Comparison of ENCODE assay signal across 1 cellular context in the genomic region with DNA sequence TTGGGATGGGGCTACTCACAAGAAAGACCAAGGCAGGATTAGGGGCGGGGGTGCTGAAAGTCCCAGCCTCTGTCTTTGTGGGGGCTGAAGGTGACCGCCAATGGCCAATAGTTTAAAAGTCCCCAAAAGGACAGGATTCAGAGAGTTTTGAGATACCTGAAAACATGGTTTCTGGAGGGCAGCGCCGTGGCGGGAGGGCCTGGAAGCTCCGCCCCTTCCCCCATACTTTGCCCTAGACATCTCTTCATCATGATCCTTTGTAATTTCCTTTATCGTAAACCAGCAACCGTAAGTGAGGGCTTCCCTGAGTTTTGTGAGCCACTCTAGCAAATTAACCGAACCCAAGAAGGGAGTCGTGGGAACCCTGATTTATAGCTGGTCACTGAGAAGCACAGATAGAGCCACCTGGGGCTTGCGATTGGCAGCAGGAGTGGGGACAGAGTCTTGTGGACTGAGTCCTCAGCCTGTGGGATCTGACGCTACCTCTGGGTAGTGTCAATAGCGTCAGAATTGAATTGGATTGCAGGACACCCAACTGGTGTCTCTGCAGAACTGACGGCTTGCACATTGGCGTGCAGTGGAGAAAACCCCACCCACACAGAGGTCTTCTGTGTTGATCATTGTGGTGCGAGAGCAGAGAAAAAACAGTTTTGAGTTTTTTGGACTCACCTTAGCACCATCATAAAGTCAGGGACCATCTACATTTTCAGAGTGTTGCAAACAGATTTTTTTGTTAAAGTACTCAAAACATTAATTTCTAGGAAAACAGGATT.
TF ChIP-seq lines count a peak whose summit lies in the region.

No MANE protein-coding gene starts in this region.

TF ChIP-seq in K562, 482 proteins besides CTCF, POLR2A, EP300 and RAD21 (continued from another document and continues in another):
- TF ChIP-seq, protein P1, sequence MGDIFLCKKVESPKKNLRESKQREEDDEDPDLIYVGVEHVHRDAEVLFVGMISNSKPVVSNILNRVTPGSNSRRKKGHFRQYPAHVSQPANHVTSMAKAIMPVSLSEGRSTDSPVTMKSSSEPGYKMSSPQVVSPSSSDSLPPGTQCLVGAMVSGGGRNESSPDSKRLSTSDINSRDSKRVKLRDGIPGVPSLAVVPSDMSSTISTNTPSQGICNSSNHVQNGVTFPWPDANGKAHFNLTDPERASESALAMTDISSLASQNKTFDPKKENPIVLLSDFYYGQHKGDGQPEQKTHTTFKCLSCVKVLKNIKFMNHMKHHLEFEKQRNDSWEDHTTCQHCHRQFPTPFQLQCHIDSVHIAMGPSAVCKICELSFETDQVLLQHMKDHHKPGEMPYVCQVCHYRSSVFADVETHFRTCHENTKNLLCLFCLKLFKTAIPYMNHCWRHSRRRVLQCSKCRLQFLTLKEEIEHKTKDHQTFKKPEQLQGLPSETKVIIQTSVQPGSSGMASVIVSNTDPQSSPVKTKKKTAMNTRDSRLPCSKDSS (IDR thresholded peaks at IDR 0.05; ENCODE audit: low read depth, partially characterized antibody) = no peak
- no peak for TF ChIP-seq PCBP1 (IDR thresholded peaks at IDR 0.05; ENCODE audit: low read depth, low read length, poor library complexity, severe bottlenecking)
- TF ChIP-seq EGR1 (conservative IDR thresholded peaks at IDR 0.05) = no peak
- no peak for TF ChIP-seq PRPF4 (IDR thresholded peaks at IDR 0.05; ENCODE audit: insufficient read depth, low read depth, low read length, poor library complexity, severe bottlenecking)
- TF ChIP-seq SNIP1 (IDR thresholded peaks at IDR 0.05; ENCODE audit: low read depth) = no peak
- TF ChIP-seq NFRKB (IDR thresholded peaks at IDR 0.05; ENCODE audit: low read depth) = no peak
- no peak for TF ChIP-seq NFXL1 (CRISPR knock-in tag; IDR thresholded peaks at IDR 0.05)
- no peak for TF ChIP-seq CBX5 (IDR thresholded peaks at IDR 0.05; ENCODE audit: borderline replicate concordance, low read depth)
- TF ChIP-seq, protein P2, sequence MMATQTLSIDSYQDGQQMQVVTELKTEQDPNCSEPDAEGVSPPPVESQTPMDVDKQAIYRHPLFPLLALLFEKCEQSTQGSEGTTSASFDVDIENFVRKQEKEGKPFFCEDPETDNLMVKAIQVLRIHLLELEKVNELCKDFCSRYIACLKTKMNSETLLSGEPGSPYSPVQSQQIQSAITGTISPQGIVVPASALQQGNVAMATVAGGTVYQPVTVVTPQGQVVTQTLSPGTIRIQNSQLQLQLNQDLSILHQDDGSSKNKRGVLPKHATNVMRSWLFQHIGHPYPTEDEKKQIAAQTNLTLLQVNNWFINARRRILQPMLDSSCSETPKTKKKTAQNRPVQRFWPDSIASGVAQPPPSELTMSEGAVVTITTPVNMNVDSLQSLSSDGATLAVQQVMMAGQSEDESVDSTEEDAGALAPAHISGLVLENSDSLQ (IDR thresholded peaks at IDR 0.05) = peak; percentile 18; the same call in 1 of the 2 replicates
- TF ChIP-seq ILK (tag; IDR thresholded peaks at IDR 0.05; ENCODE audit: borderline replicate concordance, low read depth) = no peak
- TF ChIP-seq RCOR1 (IDR thresholded peaks at IDR 0.05; ENCODE audit: borderline replicate concordance in 1 of 2, low read depth in 2 of 2, low read length in 2 of 2) = peak in 1 of 2 experiments; percentile 55; a peak in 1 of 4 replicates
- no peak for TF ChIP-seq BACH1 (tag; IDR thresholded peaks at IDR 0.05)
- no peak for TF ChIP-seq RNF2 (IDR thresholded peaks at IDR 0.05)
- no peak for TF ChIP-seq BRCA1 (IDR thresholded peaks at IDR 0.05)
- TF ChIP-seq BRCA1 (CRISPR knock-in tag; IDR thresholded peaks at IDR 0.05) = no peak
- TF ChIP-seq, protein P3, sequence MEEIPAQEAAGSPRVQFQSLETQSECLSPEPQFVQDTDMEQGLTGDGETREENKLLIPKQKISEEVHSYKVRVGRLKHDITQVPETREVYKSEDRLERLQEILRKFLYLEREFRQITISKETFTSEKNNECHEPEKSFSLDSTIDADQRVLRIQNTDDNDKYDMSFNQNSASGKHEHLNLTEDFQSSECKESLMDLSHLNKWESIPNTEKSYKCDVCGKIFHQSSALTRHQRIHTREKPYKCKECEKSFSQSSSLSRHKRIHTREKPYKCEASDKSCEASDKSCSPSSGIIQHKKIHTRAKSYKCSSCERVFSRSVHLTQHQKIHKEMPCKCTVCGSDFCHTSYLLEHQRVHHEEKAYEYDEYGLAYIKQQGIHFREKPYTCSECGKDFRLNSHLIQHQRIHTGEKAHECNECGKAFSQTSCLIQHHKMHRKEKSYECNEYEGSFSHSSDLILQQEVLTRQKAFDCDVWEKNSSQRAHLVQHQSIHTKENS (CRISPR knock-in tag; IDR thresholded peaks at IDR 0.05) = no peak
- TF ChIP-seq, protein P4, sequence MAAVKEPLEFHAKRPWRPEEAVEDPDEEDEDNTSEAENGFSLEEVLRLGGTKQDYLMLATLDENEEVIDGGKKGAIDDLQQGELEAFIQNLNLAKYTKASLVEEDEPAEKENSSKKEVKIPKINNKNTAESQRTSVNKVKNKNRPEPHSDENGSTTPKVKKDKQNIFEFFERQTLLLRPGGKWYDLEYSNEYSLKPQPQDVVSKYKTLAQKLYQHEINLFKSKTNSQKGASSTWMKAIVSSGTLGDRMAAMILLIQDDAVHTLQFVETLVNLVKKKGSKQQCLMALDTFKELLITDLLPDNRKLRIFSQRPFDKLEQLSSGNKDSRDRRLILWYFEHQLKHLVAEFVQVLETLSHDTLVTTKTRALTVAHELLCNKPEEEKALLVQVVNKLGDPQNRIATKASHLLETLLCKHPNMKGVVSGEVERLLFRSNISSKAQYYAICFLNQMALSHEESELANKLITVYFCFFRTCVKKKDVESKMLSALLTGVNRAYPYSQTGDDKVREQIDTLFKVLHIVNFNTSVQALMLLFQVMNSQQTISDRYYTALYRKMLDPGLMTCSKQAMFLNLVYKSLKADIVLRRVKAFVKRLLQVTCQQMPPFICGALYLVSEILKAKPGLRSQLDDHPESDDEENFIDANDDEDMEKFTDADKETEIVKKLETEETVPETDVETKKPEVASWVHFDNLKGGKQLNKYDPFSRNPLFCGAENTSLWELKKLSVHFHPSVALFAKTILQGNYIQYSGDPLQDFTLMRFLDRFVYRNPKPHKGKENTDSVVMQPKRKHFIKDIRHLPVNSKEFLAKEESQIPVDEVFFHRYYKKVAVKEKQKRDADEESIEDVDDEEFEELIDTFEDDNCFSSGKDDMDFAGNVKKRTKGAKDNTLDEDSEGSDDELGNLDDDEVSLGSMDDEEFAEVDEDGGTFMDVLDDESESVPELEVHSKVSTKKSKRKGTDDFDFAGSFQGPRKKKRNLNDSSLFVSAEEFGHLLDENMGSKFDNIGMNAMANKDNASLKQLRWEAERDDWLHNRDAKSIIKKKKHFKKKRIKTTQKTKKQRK (IDR thresholded peaks at IDR 0.05; ENCODE audit: borderline replicate concordance, low read depth, low read length) = no peak
- 0 out of 4 replicates have a peak, but pooled peaks of 1 of the 2 experiments have one; percentile 21 for TF ChIP-seq KDM1A (IDR thresholded peaks at IDR 0.05)
- no peak for TF ChIP-seq STAG1 (CRISPR knock-in tag; IDR thresholded peaks at IDR 0.05; ENCODE audit: borderline replicate concordance)
- no peak for TF ChIP-seq ESRRA (IDR thresholded peaks at IDR 0.05; ENCODE audit: borderline replicate concordance, low read depth)
- TF ChIP-seq BDP1 (IDR thresholded peaks at IDR 0.05; ENCODE audit: insufficient read depth, insufficient read length) = no peak
- peak; percentile 63 for TF ChIP-seq CBFA2T3 (IDR thresholded peaks at IDR 0.05)
- TF ChIP-seq ZC3H11A (IDR thresholded peaks at IDR 0.05; ENCODE audit: low read depth, low read length) = no peak
- no peak for TF ChIP-seq PTBP1 (IDR thresholded peaks at IDR 0.05; ENCODE audit: low read depth, low read length)
- TF ChIP-seq CBFA2T2 (conservative IDR thresholded peaks at IDR 0.05) = peak; percentile 21; the same call in 1 of the 2 replicates
- no peak for TF ChIP-seq ZNF644 (tag; IDR thresholded peaks at IDR 0.05; ENCODE audit: low read depth)
- TF ChIP-seq NR4A1 (CRISPR knock-in tag; IDR thresholded peaks at IDR 0.05) = no peak
- no peak for TF ChIP-seq NR4A1 (tag; IDR thresholded peaks at IDR 0.05)
- TF ChIP-seq CTBP1 (IDR thresholded peaks at IDR 0.05; ENCODE audit: borderline replicate concordance) = no peak
- TF ChIP-seq MTF1 (CRISPR knock-in tag; IDR thresholded peaks at IDR 0.05; ENCODE audit: borderline replicate concordance) = no peak
- TF ChIP-seq LCOR (CRISPR knock-in tag; IDR thresholded peaks at IDR 0.05) = no peak
- TF ChIP-seq, protein P5, sequence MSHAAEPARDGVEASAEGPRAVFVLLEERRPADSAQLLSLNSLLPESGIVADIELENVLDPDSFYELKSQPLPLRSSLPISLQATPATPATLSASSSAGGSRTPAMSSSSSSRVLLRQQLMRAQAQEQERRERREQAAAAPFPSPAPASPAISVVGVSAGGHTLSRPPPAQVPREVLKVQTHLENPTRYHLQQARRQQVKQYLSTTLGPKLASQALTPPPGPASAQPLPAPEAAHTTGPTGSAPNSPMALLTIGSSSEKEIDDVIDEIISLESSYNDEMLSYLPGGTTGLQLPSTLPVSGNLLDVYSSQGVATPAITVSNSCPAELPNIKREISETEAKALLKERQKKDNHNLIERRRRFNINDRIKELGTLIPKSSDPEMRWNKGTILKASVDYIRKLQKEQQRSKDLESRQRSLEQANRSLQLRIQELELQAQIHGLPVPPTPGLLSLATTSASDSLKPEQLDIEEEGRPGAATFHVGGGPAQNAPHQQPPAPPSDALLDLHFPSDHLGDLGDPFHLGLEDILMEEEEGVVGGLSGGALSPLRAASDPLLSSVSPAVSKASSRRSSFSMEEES (CRISPR knock-in tag; IDR thresholded peaks at IDR 0.05) = no peak
- TF ChIP-seq STAT5A (IDR thresholded peaks at IDR 0.05; ENCODE audit: borderline replicate concordance, low read length) = no peak
- TF ChIP-seq, protein P6, sequence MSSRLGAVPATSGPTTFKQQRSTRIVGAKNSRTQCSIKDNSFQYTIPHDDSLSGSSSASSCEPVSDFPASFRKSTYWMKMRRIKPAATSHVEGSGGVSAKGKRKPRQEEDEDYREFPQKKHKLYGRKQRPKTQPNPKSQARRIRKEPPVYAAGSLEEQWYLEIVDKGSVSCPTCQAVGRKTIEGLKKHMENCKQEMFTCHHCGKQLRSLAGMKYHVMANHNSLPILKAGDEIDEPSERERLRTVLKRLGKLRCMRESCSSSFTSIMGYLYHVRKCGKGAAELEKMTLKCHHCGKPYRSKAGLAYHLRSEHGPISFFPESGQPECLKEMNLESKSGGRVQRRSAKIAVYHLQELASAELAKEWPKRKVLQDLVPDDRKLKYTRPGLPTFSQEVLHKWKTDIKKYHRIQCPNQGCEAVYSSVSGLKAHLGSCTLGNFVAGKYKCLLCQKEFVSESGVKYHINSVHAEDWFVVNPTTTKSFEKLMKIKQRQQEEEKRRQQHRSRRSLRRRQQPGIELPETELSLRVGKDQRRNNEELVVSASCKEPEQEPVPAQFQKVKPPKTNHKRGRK (tag; IDR thresholded peaks at IDR 0.05) = no peak
- TF ChIP-seq PURB (CRISPR knock-in tag; IDR thresholded peaks at IDR 0.05; ENCODE audit: low read depth) = no peak
- TF ChIP-seq, protein P7, sequence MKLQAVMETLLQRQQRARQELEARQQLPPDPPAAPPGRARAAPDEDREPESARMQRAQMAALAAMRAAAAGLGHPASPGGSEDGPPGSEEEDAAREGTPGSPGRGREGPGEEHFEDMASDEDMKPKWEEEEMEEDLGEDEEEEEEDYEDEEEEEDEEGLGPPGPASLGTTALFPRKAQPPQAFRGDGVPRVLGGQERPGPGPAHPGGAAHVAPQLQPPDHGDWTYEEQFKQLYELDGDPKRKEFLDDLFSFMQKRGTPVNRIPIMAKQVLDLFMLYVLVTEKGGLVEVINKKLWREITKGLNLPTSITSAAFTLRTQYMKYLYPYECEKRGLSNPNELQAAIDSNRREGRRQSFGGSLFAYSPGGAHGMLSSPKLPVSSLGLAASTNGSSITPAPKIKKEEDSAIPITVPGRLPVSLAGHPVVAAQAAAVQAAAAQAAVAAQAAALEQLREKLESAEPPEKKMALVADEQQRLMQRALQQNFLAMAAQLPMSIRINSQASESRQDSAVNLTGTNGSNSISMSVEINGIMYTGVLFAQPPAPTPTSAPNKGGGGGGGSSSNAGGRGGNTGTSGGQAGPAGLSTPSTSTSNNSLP (IDR thresholded peaks at IDR 0.05; ENCODE audit: borderline replicate concordance, low read depth, low read length) = no peak
- TF ChIP-seq SAP30 (IDR thresholded peaks at IDR 0.05; ENCODE audit: borderline replicate concordance, insufficient read depth, low read depth, low read length, poor library complexity, severe bottlenecking) = no peak
- TF ChIP-seq, protein P8, sequence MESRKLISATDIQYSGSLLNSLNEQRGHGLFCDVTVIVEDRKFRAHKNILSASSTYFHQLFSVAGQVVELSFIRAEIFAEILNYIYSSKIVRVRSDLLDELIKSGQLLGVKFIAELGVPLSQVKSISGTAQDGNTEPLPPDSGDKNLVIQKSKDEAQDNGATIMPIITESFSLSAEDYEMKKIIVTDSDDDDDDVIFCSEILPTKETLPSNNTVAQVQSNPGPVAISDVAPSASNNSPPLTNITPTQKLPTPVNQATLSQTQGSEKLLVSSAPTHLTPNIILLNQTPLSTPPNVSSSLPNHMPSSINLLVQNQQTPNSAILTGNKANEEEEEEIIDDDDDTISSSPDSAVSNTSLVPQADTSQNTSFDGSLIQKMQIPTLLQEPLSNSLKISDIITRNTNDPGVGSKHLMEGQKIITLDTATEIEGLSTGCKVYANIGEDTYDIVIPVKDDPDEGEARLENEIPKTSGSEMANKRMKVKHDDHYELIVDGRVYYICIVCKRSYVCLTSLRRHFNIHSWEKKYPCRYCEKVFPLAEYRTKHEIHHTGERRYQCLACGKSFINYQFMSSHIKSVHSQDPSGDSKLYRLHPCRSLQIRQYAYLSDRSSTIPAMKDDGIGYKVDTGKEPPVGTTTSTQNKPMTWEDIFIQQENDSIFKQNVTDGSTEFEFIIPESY (CRISPR knock-in tag; IDR thresholded peaks at IDR 0.05) = peak; percentile 52; the same call in 1 of the 2 replicates
- TF ChIP-seq, protein P9, sequence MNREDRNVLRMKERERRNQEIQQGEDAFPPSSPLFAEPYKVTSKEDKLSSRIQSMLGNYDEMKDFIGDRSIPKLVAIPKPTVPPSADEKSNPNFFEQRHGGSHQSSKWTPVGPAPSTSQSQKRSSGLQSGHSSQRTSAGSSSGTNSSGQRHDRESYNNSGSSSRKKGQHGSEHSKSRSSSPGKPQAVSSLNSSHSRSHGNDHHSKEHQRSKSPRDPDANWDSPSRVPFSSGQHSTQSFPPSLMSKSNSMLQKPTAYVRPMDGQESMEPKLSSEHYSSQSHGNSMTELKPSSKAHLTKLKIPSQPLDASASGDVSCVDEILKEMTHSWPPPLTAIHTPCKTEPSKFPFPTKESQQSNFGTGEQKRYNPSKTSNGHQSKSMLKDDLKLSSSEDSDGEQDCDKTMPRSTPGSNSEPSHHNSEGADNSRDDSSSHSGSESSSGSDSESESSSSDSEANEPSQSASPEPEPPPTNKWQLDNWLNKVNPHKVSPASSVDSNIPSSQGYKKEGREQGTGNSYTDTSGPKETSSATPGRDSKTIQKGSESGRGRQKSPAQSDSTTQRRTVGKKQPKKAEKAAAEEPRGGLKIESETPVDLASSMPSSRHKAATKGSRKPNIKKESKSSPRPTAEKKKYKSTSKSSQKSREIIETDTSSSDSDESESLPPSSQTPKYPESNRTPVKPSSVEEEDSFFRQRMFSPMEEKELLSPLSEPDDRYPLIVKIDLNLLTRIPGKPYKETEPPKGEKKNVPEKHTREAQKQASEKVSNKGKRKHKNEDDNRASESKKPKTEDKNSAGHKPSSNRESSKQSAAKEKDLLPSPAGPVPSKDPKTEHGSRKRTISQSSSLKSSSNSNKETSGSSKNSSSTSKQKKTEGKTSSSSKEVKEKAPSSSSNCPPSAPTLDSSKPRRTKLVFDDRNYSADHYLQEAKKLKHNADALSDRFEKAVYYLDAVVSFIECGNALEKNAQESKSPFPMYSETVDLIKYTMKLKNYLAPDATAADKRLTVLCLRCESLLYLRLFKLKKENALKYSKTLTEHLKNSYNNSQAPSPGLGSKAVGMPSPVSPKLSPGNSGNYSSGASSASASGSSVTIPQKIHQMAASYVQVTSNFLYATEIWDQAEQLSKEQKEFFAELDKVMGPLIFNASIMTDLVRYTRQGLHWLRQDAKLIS (CRISPR knock-in tag; IDR thresholded peaks at IDR 0.05) = no peak
- TF ChIP-seq GATAD2A (IDR thresholded peaks at IDR 0.05) = no peak
